Comparison of ENCODE assay signal across 16 cellular contexts in the genomic region with DNA sequence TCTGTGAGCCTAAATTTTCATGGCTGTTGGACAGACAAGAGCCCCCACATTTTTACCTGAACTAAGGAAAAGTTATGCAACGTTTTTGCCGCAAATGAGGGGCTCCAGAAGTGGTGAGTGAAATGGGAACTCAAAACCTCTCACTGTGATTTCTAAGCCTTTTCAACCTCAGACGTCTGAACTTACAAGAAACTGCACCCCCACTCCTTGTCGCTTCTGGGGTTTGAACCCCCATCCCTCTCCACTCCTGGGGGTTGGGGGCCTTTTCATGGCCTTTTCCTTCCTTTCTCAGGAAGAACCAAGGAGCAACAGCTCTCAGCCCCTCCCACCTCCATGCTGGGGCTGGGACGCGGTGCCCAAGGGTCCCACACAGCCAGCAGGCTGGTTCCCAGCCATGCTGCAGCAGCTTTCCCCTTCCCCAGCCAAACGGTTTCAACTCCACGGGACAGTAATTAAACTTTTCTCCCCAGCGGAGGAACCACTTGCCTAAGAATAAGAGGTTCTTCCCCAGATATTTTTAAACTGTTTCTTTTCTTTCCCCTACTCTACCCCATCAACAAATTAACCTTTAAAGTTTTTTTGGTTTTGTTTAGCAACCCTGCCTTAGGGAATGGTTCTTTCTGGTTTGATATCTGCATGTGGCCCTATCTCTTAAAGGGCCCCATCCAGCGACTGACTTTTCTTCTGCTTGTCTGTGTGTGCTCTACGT.
DNase-seq lines count a peak whose midpoint lies in the region; ATAC-seq, FAIRE-seq and TF ChIP-seq lines count a peak whose summit lies in the region.
"Had no signal": no experiment of that assay in that cellular context is flagged by ENCODE, and none has a peak within 500 bp of the region (broad histone marks: within the 10 kb centered on the region; RNA-seq: fewer than 3 reads in every experiment).

No MANE protein-coding gene starts in this region.

- no peak overlapping the region for H3K27ac ChIP-seq in thyroid gland
- H3K27ac ChIP-seq: tibial artery had no signal

- no peak for FAIRE-seq in H54 (lab: Jason Lieb, UNC)

- peaks cover 4% of the 10 kb centered on the region for H3K36me3 Mint-ChIP-seq in activated naive CD8-positive, alpha-beta T cell treated with anti-CD3 and anti-CD28 coated beads, Interleukin-2, amount 50 U/mL, for 24 hours (ENCODE audit: low read depth)
- peaks cover 5% of the 10 kb centered on the region for H3K36me3 Mint-ChIP-seq in activated naive CD8-positive, alpha-beta T cell treated with anti-CD3 and anti-CD28 coated beads for 36 hours
- peaks cover 13% of the 10 kb centered on the region for H3K36me3 Mint-ChIP-seq in activated T-helper 1 cell treated with anti-CD3 and anti-CD28 coated beads, Interleukin-12 subunit alpha, Interleukin-12 subunit beta, Interleukin-2, Interleukin-4 antibody, amounts not matched to agents 30 ng/mL and 10 ng/mL and 1 ng/mL, durations not matched to agents 14 hours and 24 hours and 36 hours (ENCODE audit: low read depth)

- intact Hi-C loops in activated T-helper 1 cell treated with anti-CD3 and anti-CD28 coated beads, Interleukin-12 subunit alpha, Interleukin-12 subunit beta, Interleukin-2, Interleukin-4 antibody, amounts not matched to agents 30 ng/mL and 10 ng/mL and 1 ng/mL, durations not matched to agents 14 hours and 24 hours and 36 hours (cut with micrococcal nuclease) = no loop called here
- intact Hi-C loops in thyroid gland (cut with DNase I) = no loop called here

- WGBS in thyroid gland, 2 donors = 63 to 77% methylated on average over 11 of the region's 11 CpGs

- no peak for TF ChIP-seq POLR2A in H54 (IDR thresholded peaks at IDR 0.05; ENCODE audit: low read depth, low read length)
- no peak for TF ChIP-seq POLR2A in thyroid gland (IDR thresholded peaks at IDR 0.05)

- no peak for DNase-seq in activated naive CD8-positive, alpha-beta T cell treated with anti-CD3 and anti-CD28 coated beads, Interleukin-2, amount 50 U/mL, for 24 hours
- DNase-seq in activated naive CD8-positive, alpha-beta T cell treated with anti-CD3 and anti-CD28 coated beads for 36 hours = no peak
- no peak for DNase-seq in activated T-helper 1 cell treated with anti-CD3 and anti-CD28 coated beads, Interleukin-12 subunit alpha, Interleukin-12 subunit beta, Interleukin-2, Interleukin-4 antibody, amounts not matched to agents 30 ng/mL and 10 ng/mL and 1 ng/mL, durations not matched to agents 14 hours and 24 hours and 36 hours (ENCODE audit: low spot score)
- DNase-seq in activated effector memory CD4-positive, alpha-beta T cell treated with Interleukin-2 at 50 U/mL for 16 hours = no peak
- no peak for DNase-seq in H54 (ENCODE audit: insufficient read length, low spot score)
- no peak for DNase-seq in thyroid gland
- DNase-seq: 8988T; activated T-cell treated with anti-CD3 and anti-CD28 coated beads, Interleukin-2, amount 50 U/mL, for 4 hours; caudate nucleus; left cardiac atrium; MV-4-11; NK-92 treated with Interleukin-12 subunit alpha and Interleukin-12 subunit beta, amount 100 ng/mL, for 24 hours; tibial artery had no signal

- H3K9me3 ChIP-seq in thyroid gland = no peaks in the 10 kb centered on the region
- H3K9me3 ChIP-seq: tibial artery had no signal

- H3K9me3 Mint-ChIP-seq in activated naive CD8-positive, alpha-beta T cell treated with anti-CD3 and anti-CD28 coated beads, Interleukin-2, amount 50 U/mL, for 24 hours = peaks cover 9% of the 10 kb centered on the region
- peaks cover 11% of the 10 kb centered on the region for H3K9me3 Mint-ChIP-seq in activated naive CD8-positive, alpha-beta T cell treated with anti-CD3 and anti-CD28 coated beads for 36 hours
- peaks cover 31% of the 10 kb centered on the region for H3K9me3 Mint-ChIP-seq in activated T-helper 1 cell treated with anti-CD3 and anti-CD28 coated beads, Interleukin-12 subunit alpha, Interleukin-12 subunit beta, Interleukin-2, Interleukin-4 antibody, amounts not matched to agents 30 ng/mL and 10 ng/mL and 1 ng/mL, durations not matched to agents 14 hours and 24 hours and 36 hours
- H3K9me3 Mint-ChIP-seq: activated T-cell treated with anti-CD3 and anti-CD28 coated beads, Interleukin-2, amount 50 U/mL, for 4 hours had no signal

- H3K27ac Mint-ChIP-seq in activated naive CD8-positive, alpha-beta T cell treated with anti-CD3 and anti-CD28 coated beads, Interleukin-2, amount 50 U/mL, for 24 hours = no peak overlapping the region
- H3K27ac Mint-ChIP-seq in activated naive CD8-positive, alpha-beta T cell treated with anti-CD3 and anti-CD28 coated beads for 36 hours = no peak overlapping the region
- H3K27ac Mint-ChIP-seq in activated T-helper 1 cell treated with anti-CD3 and anti-CD28 coated beads, Interleukin-12 subunit alpha, Interleukin-12 subunit beta, Interleukin-2, Interleukin-4 antibody, amounts not matched to agents 30 ng/mL and 10 ng/mL and 1 ng/mL, durations not matched to agents 14 hours and 24 hours and 36 hours = no peak overlapping the region
- H3K27ac Mint-ChIP-seq: T-helper 2 cell treated with Interferon-gamma antibody and Interleukin-4, amounts not matched to agents 5 μg/mL and 100 μg/mL, for 36 hours had no signal

- no peaks in the 10 kb centered on the region for H3K27me3 ChIP-seq in thyroid gland
- H3K27me3 ChIP-seq: tibial artery had no signal

- peaks cover 7% of the 10 kb centered on the region for H3K4me1 Mint-ChIP-seq in activated naive CD8-positive, alpha-beta T cell treated with anti-CD3 and anti-CD28 coated beads, Interleukin-2, amount 50 U/mL, for 24 hours
- peaks cover 12% of the 10 kb centered on the region for H3K4me1 Mint-ChIP-seq in activated naive CD8-positive, alpha-beta T cell treated with anti-CD3 and anti-CD28 coated beads for 36 hours
- H3K4me1 Mint-ChIP-seq in activated T-helper 1 cell treated with anti-CD3 and anti-CD28 coated beads, Interleukin-12 subunit alpha, Interleukin-12 subunit beta, Interleukin-2, Interleukin-4 antibody, amounts not matched to agents 30 ng/mL and 10 ng/mL and 1 ng/mL, durations not matched to agents 14 hours and 24 hours and 36 hours (ENCODE audit: low read depth) = peaks cover 8% of the 10 kb centered on the region

- ATAC-seq in activated naive CD8-positive, alpha-beta T cell treated with anti-CD3 and anti-CD28 coated beads, Interleukin-2, amount 50 U/mL, for 24 hours = no peak
- peak; percentile 27 for ATAC-seq in HG02610 (IDR thresholded peaks at IDR 0.05; ENCODE audit: unreplicated experiment)
- peak; percentile 25 for ATAC-seq in HG03442 (IDR thresholded peaks at IDR 0.05; ENCODE audit: unreplicated experiment)
- ATAC-seq: activated T-cell treated with anti-CD3 and anti-CD28 coated beads, Interleukin-2, amount 50 U/mL, for 4 hours; left cardiac atrium had no signal

- no peaks in the 10 kb centered on the region for H3K27me3 Mint-ChIP-seq in activated naive CD8-positive, alpha-beta T cell treated with anti-CD3 and anti-CD28 coated beads, Interleukin-2, amount 50 U/mL, for 24 hours
- H3K27me3 Mint-ChIP-seq in activated naive CD8-positive, alpha-beta T cell treated with anti-CD3 and anti-CD28 coated beads for 36 hours = no peaks in the 10 kb centered on the region
- H3K27me3 Mint-ChIP-seq in activated T-helper 1 cell treated with anti-CD3 and anti-CD28 coated beads, Interleukin-12 subunit alpha, Interleukin-12 subunit beta, Interleukin-2, Interleukin-4 antibody, amounts not matched to agents 30 ng/mL and 10 ng/mL and 1 ng/mL, durations not matched to agents 14 hours and 24 hours and 36 hours (ENCODE audit: insufficient read depth) = no peaks in the 10 kb centered on the region

- H3K4me3 Mint-ChIP-seq in activated naive CD8-positive, alpha-beta T cell treated with anti-CD3 and anti-CD28 coated beads, Interleukin-2, amount 50 U/mL, for 24 hours = peak overlapping the region; percentile 14
- H3K4me3 Mint-ChIP-seq in activated naive CD8-positive, alpha-beta T cell treated with anti-CD3 and anti-CD28 coated beads for 36 hours = no peak overlapping the region
- H3K4me3 Mint-ChIP-seq in activated T-helper 1 cell treated with anti-CD3 and anti-CD28 coated beads, Interleukin-12 subunit alpha, Interleukin-12 subunit beta, Interleukin-2, Interleukin-4 antibody, amounts not matched to agents 30 ng/mL and 10 ng/mL and 1 ng/mL, durations not matched to agents 14 hours and 24 hours and 36 hours = no peak overlapping the region
- H3K4me3 Mint-ChIP-seq: activated T-cell treated with anti-CD3 and anti-CD28 coated beads, Interleukin-2, amount 50 U/mL, for 4 hours; T-helper 2 cell treated with Interferon-gamma antibody and Interleukin-4, amounts not matched to agents 5 μg/mL and 100 μg/mL, for 36 hours had no signal

- H3K4me1 ChIP-seq in thyroid gland = no peaks in the 10 kb centered on the region
- H3K4me1 ChIP-seq: tibial artery had no signal

- no peak overlapping the region for H3K4me3 ChIP-seq in thyroid gland (replicated peaks in 1 of 3)
- H3K4me3 ChIP-seq: tibial artery had no signal

- no peak for TF ChIP-seq CTCF in thyroid gland (IDR thresholded peaks at IDR 0.05)

- H3K36me3 ChIP-seq in thyroid gland = no peaks in the 10 kb centered on the region
- H3K36me3 ChIP-seq: tibial artery had no signal
